Comparison of ENCODE assay signal across 8 cellular contexts in genomic region chr2:196101325-196101981, GRCh38. TPM values are rescaled to one million over a fixed set of nuclear protein-coding genes. Genes with fewer than 3 reads are reported as not detected.
DNase-seq lines count a peak whose midpoint lies in the region; ATAC-seq lines count a peak whose summit lies in the region.

No MANE protein-coding gene starts in this region.

- H3K27me3 Mint-ChIP-seq in T-helper 17 cell: no peaks in the 10 kb centered on the region

- DNase-seq in activated CD4-positive, alpha-beta T cell treated with anti-CD3 and anti-CD28 coated beads for 24 hours (ENCODE audit: low read depth in 2 of 2): peak; percentile 11 to 18
- DNase-seq in activated CD4-positive, alpha-beta T cell treated with anti-CD3 and anti-CD28 coated beads for 1 hour: no peak
- DNase-seq in T-helper 17 cell (no peak), left colon (no peak), dedifferentiated amniotic fluid mesenchymal stem cell (ENCODE audit: extremely low spot score) (no peak), KG1 (lab: John Stamatoyannopoulos, UW) (no peak), left ventricle myocardium superior (no peak)

- H3K27ac Mint-ChIP-seq in T-helper 17 cell: no peak overlapping the region

- peaks cover 14% of the 10 kb centered on the region for H3K4me1 Mint-ChIP-seq in T-helper 17 cell

- H3K9me3 ChIP-seq in T-helper 17 cell (ENCODE audit: control insufficient read depth, low read length, poor library complexity, severe bottlenecking): no peaks in the 10 kb centered on the region

- H3K4me3 Mint-ChIP-seq in T-helper 17 cell: no peak overlapping the region

- intact Hi-C loops in left colon (cut with DNase I, micrococcal nuclease) (no loop called here), left ventricle myocardium superior (cut with micrococcal nuclease) (no loop called here)

- peaks cover 2% of the 10 kb centered on the region for H3K36me3 Mint-ChIP-seq in T-helper 17 cell (ENCODE audit: low read depth)

- ATAC-seq in HG02870 (IDR thresholded peaks at IDR 0.05; ENCODE audit: unreplicated experiment) (peak; percentile 98), T-helper 17 cell (peak; percentile 44), left colon (peak; percentile 80), left ventricle myocardium superior (no peak)

RNA-seq across cellular contexts. Expression of gene DNAH7, which starts 32.8 kb away (rescaled TPM):
- total RNA-seq in T-helper 17 cell (under 1 TPM in 1 of 2 donors, not detected in 1; 0.37 TPM), left colon (1 to 10 TPM; 2.6 to 5.5 TPM), left ventricle myocardium superior (0.25 TPM)

Comparison
In these comparisons a context has a peak if more than half of its experiments do, and no peak if none do; other contexts are left out.
1. DNase-seq: peak in activated CD4-positive, alpha-beta T cell treated with anti-CD3 and anti-CD28 coated beads for 24 hours (2 of 2); none in activated CD4-positive, alpha-beta T cell treated with anti-CD3 and anti-CD28 coated beads for 1 hour (single experiment), T-helper 17 cell (0 of 3), left colon (0 of 2), dedifferentiated amniotic fluid mesenchymal stem cell (single experiment), KG1 (single experiment) and left ventricle myocardium superior (single experiment).